Comparison of ENCODE assay signal across 8 cellular contexts in the genomic region with DNA sequence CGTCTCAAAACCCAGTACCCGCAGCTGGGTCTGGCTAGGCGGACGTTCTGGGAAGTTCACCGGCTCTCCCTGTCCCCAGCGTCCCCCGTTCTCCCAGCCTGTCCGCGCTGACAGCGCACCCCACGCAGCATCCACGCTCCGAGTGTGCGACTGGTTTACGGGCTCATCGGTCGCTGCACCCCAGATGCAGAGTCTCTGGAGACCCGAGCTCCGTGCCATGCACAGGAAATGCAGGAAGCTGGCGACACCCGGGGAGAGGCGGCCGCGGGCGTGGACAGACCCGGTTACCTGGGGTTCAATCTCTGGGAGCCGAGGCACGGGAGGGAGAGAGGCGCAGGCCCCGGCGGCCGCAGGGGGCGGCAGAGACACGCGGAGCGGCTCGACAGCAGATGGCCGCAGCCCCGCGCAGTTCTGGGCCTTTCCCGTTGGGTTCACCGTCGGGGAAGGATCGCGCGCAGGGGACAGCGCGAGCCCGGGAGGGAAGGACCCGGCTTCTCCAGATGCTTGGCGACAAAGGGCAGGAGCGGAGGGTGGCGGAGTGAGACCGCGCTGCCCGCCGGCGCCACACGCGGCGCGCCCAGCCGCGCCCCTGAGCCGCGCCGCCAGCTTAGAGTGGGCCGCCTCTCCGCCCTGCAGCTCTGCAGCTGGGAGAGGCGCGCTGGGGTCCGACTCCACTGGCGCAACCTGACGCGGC. TPM values are rescaled to one million over a fixed set of nuclear protein-coding genes. Genes with fewer than 3 reads are reported as not detected.
A peak's percentile ranks its signal among the peaks of the same experiment; 100 is the strongest.
DNase-seq lines count a peak whose midpoint lies in the region; ATAC-seq, FAIRE-seq and TF ChIP-seq lines count a peak whose summit lies in the region.

No MANE protein-coding gene starts in this region.

- 7% methylated on average over 75 of the region's 75 CpGs for WGBS in HUES64

- TF ChIP-seq POLR2A in Raji (IDR thresholded peaks at IDR 0.05; ENCODE audit: insufficient read depth, low read depth, low read length): 0 out of 2 replicates have a peak, but pooled peaks have one; percentile 39

- H3K27me3 ChIP-seq in HUES64 (ENCODE audit: insufficient read depth, low read length) (peaks cover 88% of the 10 kb centered on the region), thoracic aorta (replicated peaks; ENCODE audit: insufficient read depth) (no peaks in the 10 kb centered on the region)

- H3K9me3 ChIP-seq in HUES64 (ENCODE audit: insufficient read depth, low read depth, low read length) (no peaks in the 10 kb centered on the region), thoracic aorta (no peaks in the 10 kb centered on the region)

- H3K4me3 ChIP-seq in HUES64 (ENCODE audit: low read length) (peak overlapping the region; percentile 72), thoracic aorta (peak overlapping the region; percentile 86)

- no peaks in the 10 kb centered on the region for H3K36me3 ChIP-seq in HUES64 (ENCODE audit: insufficient read depth, low read length)
- H3K36me3 ChIP-seq in thoracic aorta: no peaks in the 10 kb centered on the region

- FAIRE-seq in D721Med (lab: Jason Lieb, UNC) (no peak), frontal cortex (lab: Jason Lieb, UNC) (no peak)

- H3K9ac ChIP-seq in HUES64 (ENCODE audit: low read depth, low read length): peak overlapping the region; percentile 65; the same call in 1 of the 2 replicates

- TF ChIP-seq CTCF in D721Med (IDR thresholded peaks at IDR 0.05; ENCODE audit: insufficient read depth, missing control alignments): peak; percentile 66
- TF ChIP-seq CTCF in thoracic aorta (IDR thresholded peaks at IDR 0.05): peak; percentile 85

- DNase-seq in D721Med (ENCODE audit: insufficient read length, low spot score): peak; percentile 91
- peak; percentile 64 for DNase-seq in activated gamma-delta T cell treated with Interleukin-2 at 50 U/mL for 16 hours
- DNase-seq in frontal cortex (ENCODE audit: low spot score in 2 of 2): peak; percentile 91 to 92
- DNase-seq in nucleus accumbens (lab: John Stamatoyannopoulos, UW): peak in 47 of 56 donors; percentile 20 to 81 (median 62)
- no peak for DNase-seq in thoracic aorta (ENCODE audit: low spot score)

- no peak overlapping the region for H3K27ac ChIP-seq in HUES64 (ENCODE audit: low read depth, low read length)
- no peak overlapping the region for H3K27ac ChIP-seq in thoracic aorta

- H3K4me1 ChIP-seq in HUES64 (ENCODE audit: insufficient read depth, low read length) (no peaks in the 10 kb centered on the region), thoracic aorta (ENCODE audit: control insufficient read depth in 1 of 2, low read depth in 2 of 2) (peaks cover 0 to 13% of the 10 kb centered on the region in 2 donors)

- ATAC-seq in GM21423 (IDR thresholded peaks at IDR 0.05; ENCODE audit: unreplicated experiment): peak; percentile 74
- ATAC-seq in thoracic aorta (ENCODE audit: insufficient number of reproducible peaks, low FRiP score, low read depth): peak; percentile 51

RNA-seq across cellular contexts. Expression of a gene that starts 0.6 kb away (rescaled TPM):
- polyA plus RNA-seq in HUES64 (2013, experiment 1 of 2): 2.2 TPM
- 2.0 TPM for polyA plus RNA-seq in HUES64 (2013, experiment 2 of 2)
- 0.82 TPM for total RNA-seq in frontal cortex
- total RNA-seq in thoracic aorta: 10 to 100 TPM; 13.1 to 15.4 TPM

RNA-seq across cellular contexts. Expression of a gene that starts 16.8 kb away (rescaled TPM):
- not detected for polyA plus RNA-seq in HUES64 (2013, experiment 1 of 2)
- polyA plus RNA-seq in HUES64 (2013, experiment 2 of 2): 0.13 TPM
- total RNA-seq in frontal cortex (4.5 TPM), thoracic aorta (under 1 TPM; 0.63 to 0.68 TPM)

RNA-seq across cellular contexts. Expression of a gene that starts 36.4 kb away (rescaled TPM):
- polyA plus RNA-seq in HUES64 (2013, experiment 1 of 2): 0.10 TPM
- 0.19 TPM for polyA plus RNA-seq in HUES64 (2013, experiment 2 of 2)
- 1.2 TPM for total RNA-seq in frontal cortex
- not detected for total RNA-seq in thoracic aorta

RNA-seq across cellular contexts. Expression of a gene that starts 36.6 kb away (rescaled TPM):
- 284 TPM for polyA plus RNA-seq in HUES64 (2013, experiment 1 of 2)
- polyA plus RNA-seq in HUES64 (2013, experiment 2 of 2): 263 TPM
- total RNA-seq in frontal cortex: 75.8 TPM
- 10 to 100 TPM; 49.5 to 59.3 TPM for total RNA-seq in thoracic aorta

RNA-seq across cellular contexts. Expression of a gene that starts 43.6 kb away (rescaled TPM):
- polyA plus RNA-seq in HUES64 (2013, experiment 1 of 2): 1.1 TPM
- 0.44 TPM for polyA plus RNA-seq in HUES64 (2013, experiment 2 of 2)
- total RNA-seq in frontal cortex: 1.2 TPM
- under 1 TPM in 1 of 2 donors, not detected in 1; 0.49 TPM for total RNA-seq in thoracic aorta
